8 cellular contexts compared by ENCODE assay signal in genomic region chr19:2329162-2329505, GRCh38. TPM values are rescaled to one million over a fixed set of nuclear protein-coding genes. Genes with fewer than 3 reads are reported as not detected.
DNase-seq lines count a peak whose midpoint lies in the region; ATAC-seq and TF ChIP-seq lines count a peak whose summit lies in the region.

No MANE protein-coding gene starts in this region.

- H3K9me3 Mint-ChIP-seq in effector memory CD8-positive, alpha-beta T cell, result no peaks in the 10 kb centered on the region
- no peaks in the 10 kb centered on the region for H3K9me3 Mint-ChIP-seq in nephron progenitor cell

- TF ChIP-seq CTCF in C4-2B (conservative IDR thresholded peaks at IDR 0.05) (no peak), nephron progenitor cell (IDR thresholded peaks at IDR 0.05) (no peak)

- H3K9me3 ChIP-seq in MG63, result no peaks in the 10 kb centered on the region

- H3K4me3 Mint-ChIP-seq in effector memory CD8-positive, alpha-beta T cell, result peak overlapping the region; percentile 91 to 97
- H3K4me3 Mint-ChIP-seq in nephron progenitor cell, result peak overlapping the region; percentile 94

- peaks cover 15% of the 10 kb centered on the region for H3K36me3 ChIP-seq in MG63

- peaks cover 32 to 35% of the 10 kb centered on the region in 2 donors for H3K4me1 Mint-ChIP-seq in effector memory CD8-positive, alpha-beta T cell (ENCODE audit: low read depth in 2 of 2)
- peaks cover 87% of the 10 kb centered on the region for H3K4me1 Mint-ChIP-seq in nephron progenitor cell

- no peaks in the 10 kb centered on the region for H3K27me3 ChIP-seq in MG63

- ATAC-seq in effector memory CD8-positive, alpha-beta T cell (replicated peaks), result no peak
- no peak for ATAC-seq in GM21526 (IDR thresholded peaks at IDR 0.05; ENCODE audit: low FRiP score, unreplicated experiment)
- no peak for ATAC-seq in HG02571 (IDR thresholded peaks at IDR 0.05; ENCODE audit: unreplicated experiment)
- ATAC-seq in HG03460 (IDR thresholded peaks at IDR 0.05; ENCODE audit: unreplicated experiment), result no peak

- peak overlapping the region; percentile 95 to 96 for H3K27ac Mint-ChIP-seq in effector memory CD8-positive, alpha-beta T cell
- H3K27ac Mint-ChIP-seq in nephron progenitor cell, result peak overlapping the region; percentile 93

- peak overlapping the region; percentile 91 for H3K27ac ChIP-seq in C4-2B

- no peak for DNase-seq in MG63
- DNase-seq in effector memory CD8-positive, alpha-beta T cell, result no peak
- DNase-seq in nephron progenitor cell, result no peak
- no peak for DNase-seq in NCI-H2227 treated with DMSO at 0.1 percent for 48 hours (lab: John Stamatoyannopoulos, UW)

- peak overlapping the region; percentile 78 for H3K4me3 ChIP-seq in MG63

- peaks cover 42% of the 10 kb centered on the region for H3K36me3 Mint-ChIP-seq in effector memory CD8-positive, alpha-beta T cell (ENCODE audit: insufficient read depth)
- H3K36me3 Mint-ChIP-seq in nephron progenitor cell (ENCODE audit: low read depth), result peaks cover 7% of the 10 kb centered on the region

- no peaks in the 10 kb centered on the region for H3K27me3 Mint-ChIP-seq in effector memory CD8-positive, alpha-beta T cell
- no peaks in the 10 kb centered on the region for H3K27me3 Mint-ChIP-seq in nephron progenitor cell (ENCODE audit: low read depth, poor library complexity)

RNA-seq across cellular contexts. Expression of gene SPPL2B, which starts 0.7 kb away (rescaled TPM):
- 14.9 and 17.8 TPM in 2 replicates for total RNA-seq in MG63 (2014; rRNA removed; shearing (Covaris generic); ENCODE audit: low replicate concordance)

RNA-seq across cellular contexts. Expression of gene LSM7, which starts 0.7 kb away (rescaled TPM):
- 73.8 and 259 TPM in 2 replicates for total RNA-seq in MG63 (2014; rRNA removed; shearing (Covaris generic); ENCODE audit: low replicate concordance)

RNA-seq across cellular contexts. Expression of gene LINGO3, which starts 21.2 kb away (rescaled TPM):
- total RNA-seq in MG63 (2014; rRNA removed; shearing (Covaris generic); ENCODE audit: low replicate concordance), result not detected in 2 replicates

RNA-seq across cellular contexts. Expression of gene TMPRSS9, which starts 30.9 kb away (rescaled TPM):
- total RNA-seq in MG63 (2014; rRNA removed; shearing (Covaris generic); ENCODE audit: low replicate concordance), result not detected in 2 replicates

RNA-seq across cellular contexts. Expression of gene PEAK3, which starts 47.2 kb away (rescaled TPM):
- not detected in 2 replicates for total RNA-seq in MG63 (2014; rRNA removed; shearing (Covaris generic); ENCODE audit: low replicate concordance)
